ENCODE assay signal across 26 cellular contexts in genomic region chr11:116866774-116867455, GRCh38. TPM values are rescaled to one million over a fixed set of nuclear protein-coding genes. Genes with fewer than 3 reads are reported as not detected.
DNase-seq lines count a peak whose midpoint lies in the region; ATAC-seq, FAIRE-seq and TF ChIP-seq lines count a peak whose summit lies in the region.
"Had no signal": no experiment of that assay in that cellular context is flagged by ENCODE, and none has a peak within 500 bp of the region (broad histone marks: within the 10 kb centered on the region; RNA-seq: fewer than 3 reads in every experiment).

No MANE protein-coding gene starts in this region.

- in situ Hi-C loops in GM13977 (cut with MboI; ENCODE audit: low pct_unique_long_range_greater_than_20kb, low sequenced_read_pairs, unreplicated experiment): no loop called here

- H3K36me3 Mint-ChIP-seq in HFFc6 (ENCODE audit: low read depth): peaks cover 43% of the 10 kb centered on the region
- H3K36me3 Mint-ChIP-seq in activated T-helper 17 cell treated with anti-CD3 and anti-CD28 coated beads, Interleukin-2, amount 50 U/mL, for 72 hours (ENCODE audit: low read depth): peaks cover 100% of the 10 kb centered on the region

- FAIRE-seq in small intestine (lab: Jason Lieb, UNC): no peak
- FAIRE-seq: D721Med, G401.6 had no signal

- peaks cover 0 to 70% (median 33%) of the 10 kb centered on the region in 9 donors for H3K4me1 ChIP-seq in heart right ventricle
- no peaks in the 10 kb centered on the region for H3K4me1 ChIP-seq in small intestine (ENCODE audit: control insufficient read depth in 2 of 2, insufficient read depth in 1 of 2, low read depth in 1 of 2, low read length in 1 of 2)
- H3K4me1 ChIP-seq: HAP-1 had no signal

- H3K36me3 ChIP-seq in heart right ventricle: peaks cover 0 to 100% (median 38%) of the 10 kb centered on the region in 9 donors
- H3K36me3 ChIP-seq in small intestine (ENCODE audit: control insufficient read depth in 2 of 2, insufficient read depth in 2 of 2, low read length in 2 of 2): peaks cover 13 to 15% of the 10 kb centered on the region in 2 donors

- DNase-seq in HFFc6 (no peak), heart right ventricle (no peak), small intestine (peak; percentile 51), activated gamma-delta T cell treated with Interleukin-2 at 50 U/mL for 16 hours (no peak), DMS 273 (lab: John Stamatoyannopoulos, UW; ENCODE audit: unreplicated experiment) (no peak), GM13977 (ENCODE audit: low spot score) (no peak)
- DNase-seq: ACHN, AML-193, DND-41, IMR-90, Karpas-422, NCI-H1048, NCI-H1436, NCI-H1930, NCI-H345, NCI-H524 treated with DMSO at 0.1 percent for 48 hours, RPMI8226 had no signal

- H3K4me1 Mint-ChIP-seq in HFFc6 (ENCODE audit: low read depth): peaks cover 83% of the 10 kb centered on the region
- H3K4me1 Mint-ChIP-seq in activated T-helper 17 cell treated with anti-CD3 and anti-CD28 coated beads, Interleukin-2, amount 50 U/mL, for 72 hours: peaks cover 11% of the 10 kb centered on the region

- no peaks in the 10 kb centered on the region for H3K9me3 ChIP-seq in heart right ventricle
- H3K9me3 ChIP-seq in small intestine (ENCODE audit: control insufficient read depth, low read depth): no peaks in the 10 kb centered on the region
- H3K9me3 ChIP-seq: HAP-1 had no signal

- H3K27ac Mint-ChIP-seq in HFFc6: peak overlapping the region; percentile 73
- peak overlapping the region; percentile 38 for H3K27ac Mint-ChIP-seq in activated T-helper 17 cell treated with anti-CD3 and anti-CD28 coated beads, Interleukin-2, amount 50 U/mL, for 72 hours

- ATAC-seq in activated T-helper 17 cell treated with anti-CD3 and anti-CD28 coated beads, Interleukin-2, amount 50 U/mL, for 72 hours (replicated peaks): no peak
- ATAC-seq in heart right ventricle (peak; percentile 26 to 63 (median 52)), HG03025 (IDR thresholded peaks at IDR 0.05; ENCODE audit: low FRiP score, unreplicated experiment) (no peak)

- no peaks in the 10 kb centered on the region for H3K9me3 Mint-ChIP-seq in HFFc6
- no peaks in the 10 kb centered on the region for H3K9me3 Mint-ChIP-seq in activated T-helper 17 cell treated with anti-CD3 and anti-CD28 coated beads, Interleukin-2, amount 50 U/mL, for 72 hours

- TF ChIP-seq CTCF in HFFc6 (IDR thresholded peaks at IDR 0.05) (no peak), heart right ventricle (IDR thresholded peaks at IDR 0.05) (no peak), GM13977 (IDR thresholded peaks at IDR 0.05; ENCODE audit: extremely low read depth, insufficient read depth, missing control alignments) (no peak)

- no peak overlapping the region for H3K4me3 ChIP-seq in heart right ventricle
- no peak overlapping the region for H3K4me3 ChIP-seq in small intestine (ENCODE audit: low read depth in 1 of 2, low read length in 2 of 2)
- H3K4me3 ChIP-seq: HAP-1 had no signal

- intact Hi-C loops in heart right ventricle (cut with DNase I): loop anchor here in 1 of 10 donors (10.0 kb wide), 1 partner anchor 358 kb away; no protein-coding TSS in a partner anchor

- peak overlapping the region in 7 of 10 donors; percentile 9 to 73 (median 61) for H3K27ac ChIP-seq in heart right ventricle
- peak overlapping the region in 1 of 2 donors; percentile 78 for H3K27ac ChIP-seq in small intestine (ENCODE audit: low read depth in 1 of 2, low read length in 1 of 2)
- H3K27ac ChIP-seq: C4-2B, HL-60 had no signal

- no peaks in the 10 kb centered on the region for H3K27me3 ChIP-seq in heart right ventricle
- no peaks in the 10 kb centered on the region for H3K27me3 ChIP-seq in small intestine (ENCODE audit: control insufficient read depth in 2 of 2, insufficient read depth in 2 of 2, low read length in 2 of 2)

- no peak overlapping the region for H3K4me3 Mint-ChIP-seq in HFFc6
- H3K4me3 Mint-ChIP-seq in activated T-helper 17 cell treated with anti-CD3 and anti-CD28 coated beads, Interleukin-2, amount 50 U/mL, for 72 hours: no peak overlapping the region

- H3K27me3 Mint-ChIP-seq in HFFc6 (ENCODE audit: insufficient read depth): no peaks in the 10 kb centered on the region; the same call in 1 of the 2 replicates
- H3K27me3 Mint-ChIP-seq in activated T-helper 17 cell treated with anti-CD3 and anti-CD28 coated beads, Interleukin-2, amount 50 U/mL, for 72 hours: no peaks in the 10 kb centered on the region

- WGBS in heart right ventricle, 2 donors: 84 to 85% methylated on average over 6 of the region's 6 CpGs
- WGBS in small intestine, 3 donors: 79 to 91% (median 83%) methylated on average over 6 of the region's 6 CpGs

RNA-seq across cellular contexts. Expression of gene APOA1, which starts 29.5 kb away (rescaled TPM):
- total RNA-seq in HFFc6 (2021; fragmentation: NEBNext Ultra II Directional; extraction: Animal tissue kit (Norgen Biotek cat#: 25700)): not detected
- under 1 TPM; 0.37 TPM for total RNA-seq in activated T-helper 17 cell treated with anti-CD3 and anti-CD28 coated beads, Interleukin-2, amount 50 U/mL, for 72 hours
- 100 to 1,000 TPM in 2 of 10 donors, 10 to 100 TPM in 7, 1 to 10 TPM in 1; 3.8 to 178 (median 69.1) TPM for total RNA-seq in heart right ventricle
- 100 to 1,000 TPM in 1 of 2 donors, 10 to 100 TPM in 1; 71.5 to 398 TPM for polyA plus RNA-seq in heart right ventricle
- polyA plus RNA-seq in small intestine: over 10,000 TPM in 2 of 3 donors, 10 to 100 TPM in 1; 62.3 to 22,236 (median 10,383) TPM
- total RNA-seq: MCF 10A had no signal

RNA-seq across cellular contexts. Expression of gene APOC3, which starts 37.2 kb away (rescaled TPM):
- not detected for total RNA-seq in HFFc6 (2021; fragmentation: NEBNext Ultra II Directional; extraction: Animal tissue kit (Norgen Biotek cat#: 25700))
- not detected for total RNA-seq in activated T-helper 17 cell treated with anti-CD3 and anti-CD28 coated beads, Interleukin-2, amount 50 U/mL, for 72 hours
- total RNA-seq in heart right ventricle: under 1 TPM in 1 of 10 donors, not detected in 9; 0.64 TPM
- polyA plus RNA-seq in heart right ventricle (under 1 TPM in 1 of 2 donors, not detected in 1; 0.12 TPM), small intestine (over 10,000 TPM in 1 of 3 donors, 1,000 to 10,000 TPM in 1, 100 to 1,000 TPM in 1; 273 to 10,182 (median 4,196) TPM)
- total RNA-seq: HT1080, IMR-90, MCF 10A had no signal
- polyA plus RNA-seq: IMR-90 had no signal

RNA-seq across cellular contexts. Expression of gene APOA4, which starts 43.8 kb away (rescaled TPM):
- not detected for total RNA-seq in HFFc6 (2021; fragmentation: NEBNext Ultra II Directional; extraction: Animal tissue kit (Norgen Biotek cat#: 25700))
- total RNA-seq in activated T-helper 17 cell treated with anti-CD3 and anti-CD28 coated beads, Interleukin-2, amount 50 U/mL, for 72 hours: not detected
- total RNA-seq in heart right ventricle: under 1 TPM in 2 of 10 donors, not detected in 8; 0.26 to 0.28 TPM
- polyA plus RNA-seq in heart right ventricle (under 1 TPM in 1 of 2 donors, not detected in 1; 0.75 TPM), small intestine (1,000 to 10,000 TPM in 2 of 3 donors, 100 to 1,000 TPM in 1; 338 to 9,049 (median 8,594) TPM)
- total RNA-seq: HT1080, IMR-90, MCF 10A had no signal
- polyA plus RNA-seq: IMR-90 had no signal

Comparison
In these comparisons a context has a peak if more than half of its experiments do, and no peak if none do; other contexts are left out.
1. ATAC-seq: peak in heart right ventricle (8 of 8); none in activated T-helper 17 cell treated with anti-CD3 and anti-CD28 coated beads, Interleukin-2, amount 50 U/mL, for 72 hours (single experiment) and HG03025 (single experiment).